In the genomic region with DNA sequence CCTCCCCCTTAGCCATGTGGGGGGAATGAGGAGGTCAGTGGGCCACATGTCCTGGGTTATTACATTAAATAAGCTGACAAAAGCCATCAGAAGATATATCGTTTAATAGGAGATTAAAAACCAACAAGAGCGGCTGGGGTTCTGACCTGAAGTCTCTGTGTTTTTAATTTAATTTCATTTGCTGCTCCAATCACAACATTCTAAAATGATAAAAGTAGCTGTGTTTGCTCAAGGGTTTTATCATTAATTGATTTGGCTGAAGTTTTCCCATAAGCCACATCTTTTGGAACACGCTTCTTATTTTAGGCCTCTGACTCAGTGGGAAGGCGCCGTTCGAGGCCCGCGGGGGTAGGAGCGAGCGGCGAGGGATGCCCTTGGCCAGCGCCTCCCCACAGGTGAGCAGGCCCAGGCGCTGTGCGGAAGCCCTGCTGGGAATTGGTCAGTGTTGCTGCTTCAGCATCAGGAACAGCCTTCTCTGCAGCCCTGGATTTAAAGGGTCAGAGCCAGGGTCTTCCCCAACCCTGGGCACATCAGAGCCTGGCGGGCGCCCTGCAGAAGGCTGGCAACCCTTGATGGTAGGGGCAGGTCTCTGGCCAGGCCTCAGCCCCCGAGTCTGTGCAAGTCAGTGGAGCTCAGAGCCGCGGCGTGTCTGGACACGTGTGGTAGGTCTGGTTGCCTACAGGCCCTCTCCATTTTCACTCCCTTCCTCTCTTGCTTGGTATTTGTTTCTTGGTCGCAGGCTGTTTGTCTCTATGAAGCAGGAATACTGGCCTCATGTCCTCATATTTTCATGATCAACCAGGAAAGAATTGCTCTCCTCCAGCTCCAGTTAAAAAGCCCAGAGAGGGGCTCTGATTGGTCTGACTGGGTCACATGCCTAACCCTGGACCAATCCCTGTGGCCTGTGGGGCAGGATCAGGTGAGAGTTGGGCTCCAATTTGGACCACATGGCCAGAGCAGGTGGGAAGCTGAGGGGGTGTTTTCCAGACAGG, we compare ENCODE assay signal across 20 cellular contexts. TPM values are rescaled to one million over a fixed set of nuclear protein-coding genes. Genes with fewer than 3 reads are reported as not detected.
DNase-seq lines count a peak whose midpoint lies in the region; ATAC-seq, FAIRE-seq and TF ChIP-seq lines count a peak whose summit lies in the region.
"Had no signal": no experiment of that assay in that cellular context is flagged by ENCODE, and none has a peak within 500 bp of the region (broad histone marks: within the 10 kb centered on the region; RNA-seq: fewer than 3 reads in every experiment).

No MANE protein-coding gene starts in this region.

- H3K9me2 ChIP-seq in SK-N-SH = no peaks in the 10 kb centered on the region

- no peaks in the 10 kb centered on the region for H3K36me3 Mint-ChIP-seq in chondrocyte (ENCODE audit: low read depth)
- H3K36me3 Mint-ChIP-seq: CD4-positive, CD25-positive, alpha-beta regulatory T cell had no signal

- no peak overlapping the region for H3K27ac Mint-ChIP-seq in chondrocyte (ENCODE audit: unreplicated experiment)
- H3K27ac Mint-ChIP-seq: CD4-positive, CD25-positive, alpha-beta regulatory T cell had no signal

- CTCF ChIA-PET in HepG2 (lab: Yijun Ruan, JAX; ENCODE audit: low intra/inter-chr PET ratio, low total read pairs) (no interaction called here), SK-N-SH (lab: Yijun Ruan, JAX) (interaction anchor here (1.0 to 1.8 kb wide), 4 partner anchors 15 to 329 kb away, joined by 3 to 6 read pairs (median 4); no protein-coding TSS in a partner anchor)

- H3K27me3 ChIP-seq in HepG2 (ENCODE audit: control insufficient read depth in 1 of 2, insufficient read depth in 2 of 2, low read length in 2 of 2) = peaks cover 2 to 28% of the 10 kb centered on the region in 2 experiments; a peak in 3 of 5 replicates
- no peaks in the 10 kb centered on the region for H3K27me3 ChIP-seq in right lobe of liver
- H3K27me3 ChIP-seq in SK-N-SH (ENCODE audit: insufficient read depth) = no peaks in the 10 kb centered on the region; the same call in 1 of the 2 replicates

- no peak overlapping the region for H3K9ac ChIP-seq in HepG2 (ENCODE audit: insufficient read depth, low read depth, low read length)
- H3K9ac ChIP-seq in SK-N-SH = no peak overlapping the region

- TF ChIP-seq RAD21 in HepG2 (CRISPR knock-in tag; IDR thresholded peaks at IDR 0.05) (no peak), SK-N-SH (IDR thresholded peaks at IDR 0.05; ENCODE audit: low read length) (no peak)

- H3K4me1 Mint-ChIP-seq in chondrocyte (ENCODE audit: low read depth) = peaks cover 21% of the 10 kb centered on the region

- no peak for ATAC-seq in HepG2
- ATAC-seq in right lobe of liver = no peak
- ATAC-seq in HG02885 (IDR thresholded peaks at IDR 0.05; ENCODE audit: poor library complexity, unreplicated experiment) = no peak
- ATAC-seq: GM12878 had no signal

- H3K27ac ChIP-seq in HepG2 (ENCODE audit: extremely low read length, insufficient read depth, low read length) (no peak overlapping the region), right lobe of liver (no peak overlapping the region), SK-N-SH (ENCODE audit: low read depth in 2 of 2, low read length in 1 of 2) (peak overlapping the region in 1 of 2 experiments; percentile 64; a peak in 2 of 4 replicates), epithelial cell of prostate (peak overlapping the region; percentile 70)

- no peaks in the 10 kb centered on the region for H3K79me2 ChIP-seq in HepG2 (ENCODE audit: insufficient read depth, low read length)
- H3K79me2 ChIP-seq in SK-N-SH (ENCODE audit: insufficient read depth) = no peaks in the 10 kb centered on the region

- FAIRE-seq in HepG2 (lab: Jason Lieb, UNC) = no peak
- FAIRE-seq: A204.1, GM12878, GM18507 had no signal

- intact Hi-C loops in HepG2 (cut with micrococcal nuclease; ENCODE audit: unreplicated experiment) (no loop called here), right lobe of liver (cut with DNase I) (no loop called here)

- peaks cover 11% of the 10 kb centered on the region for H3K27me3 Mint-ChIP-seq in chondrocyte (ENCODE audit: low read depth)

- H3K36me3 ChIP-seq in HepG2 (replicated peaks in 1 of 2; ENCODE audit: control insufficient read depth in 1 of 2, insufficient read depth in 2 of 2, low read length in 2 of 2) (no peaks in the 10 kb centered on the region), right lobe of liver (no peaks in the 10 kb centered on the region), SK-N-SH (replicated peaks in 1 of 2; ENCODE audit: control insufficient read depth in 1 of 2, insufficient read depth in 2 of 2, low read length in 1 of 2) (no peaks in the 10 kb centered on the region)

- TF ChIP-seq POLR2A in HepG2 (IDR thresholded peaks at IDR 0.05; ENCODE audit: insufficient read depth in 1 of 2, low read depth in 2 of 2, low read length in 2 of 2) (no peak), right lobe of liver (IDR thresholded peaks at IDR 0.05) (no peak)

- no peaks in the 10 kb centered on the region for H4K20me1 ChIP-seq in HepG2 (ENCODE audit: insufficient read depth, low read length)
- H4K20me1 ChIP-seq in SK-N-SH (ENCODE audit: insufficient read depth) = no peaks in the 10 kb centered on the region

- no peak overlapping the region for H2AFZ ChIP-seq in HepG2 (ENCODE audit: low read length)
- no peak overlapping the region for H2AFZ ChIP-seq in SK-N-SH (ENCODE audit: low read depth)

- TF ChIP-seq EP300 in HepG2 (IDR thresholded peaks at IDR 0.05; ENCODE audit: low read depth in 2 of 2, low read length in 2 of 2) (no peak), HepG2 (CRISPR knock-in tag; IDR thresholded peaks at IDR 0.05; ENCODE audit: borderline replicate concordance) (no peak), SK-N-SH (IDR thresholded peaks at IDR 0.05; ENCODE audit: borderline replicate concordance in 1 of 2, low read depth in 1 of 2, low read length in 1 of 2) (no peak)

- no peak overlapping the region for H3K4me2 ChIP-seq in HepG2 (ENCODE audit: low read depth, low read length)
- no peak overlapping the region for H3K4me2 ChIP-seq in SK-N-SH

- BruUV-seq in HepG2 (replicated peaks; lab: Mats Ljungman, UMichigan) = no TSS peak

- H3K9me3 ChIP-seq in HepG2 (ENCODE audit: low read length) (peaks cover 6% of the 10 kb centered on the region; the same call in 1 of the 2 replicates), right lobe of liver (no peaks in the 10 kb centered on the region), SK-N-SH (no peaks in the 10 kb centered on the region)

- DNase-seq in HepG2 (ENCODE audit: low spot score) (no peak), right lobe of liver (no peak), SK-N-SH (peak; percentile 68), epithelial cell of prostate (ENCODE audit: low read depth, low spot score) (no peak), chondrocyte (ENCODE audit: low spot score) (no peak)
- DNase-seq in activated CD4-positive, CD25-positive, alpha-beta regulatory T cell treated with anti-CD3 and anti-CD28 coated beads, Interleukin-2, amount 50 U/mL, for 72 hours = no peak
- no peak for DNase-seq in activated CD4-positive, alpha-beta T cell treated with anti-CD3 and anti-CD28 coated beads for 48 hours
- DNase-seq: AML-193; CD4-positive, CD25-positive, alpha-beta regulatory T cell; Kasumi-1; NCI-H1417; NCI-H2029; NCI-H524; NK-92 treated with Interleukin-12 subunit alpha and Interleukin-12 subunit beta, amount 100 ng/mL, for 24 hours; OCI-M1 had no signal

- H3K4me3 ChIP-seq in HepG2 (replicated peaks in 1 of 3; ENCODE audit: insufficient read depth in 1 of 3, low read depth in 2 of 3, low read length in 3 of 3) (no peak overlapping the region), right lobe of liver (no peak overlapping the region), SK-N-SH (ENCODE audit: low read depth in 2 of 2, low read length in 1 of 2) (no peak overlapping the region)
- H3K4me3 ChIP-seq: GM12878 had no signal

- in situ Hi-C loops in HepG2 (cut with HindIII; ENCODE audit: extremely low pct_ligation_motif_present, low pct_unique_long_range_greater_than_20kb) = no loop called here

- POLR2A ChIA-PET in HepG2 (lab: Yijun Ruan, JAX) (no interaction called here), SK-N-SH (lab: Yijun Ruan, JAX) (no interaction called here)

- no peak overlapping the region for H3K4me3 Mint-ChIP-seq in chondrocyte (ENCODE audit: unreplicated experiment)
- H3K4me3 Mint-ChIP-seq: CD4-positive, CD25-positive, alpha-beta regulatory T cell had no signal

- no peak for TF ChIP-seq CTCF in HepG2 (CRISPR knock-in tag; IDR thresholded peaks at IDR 0.05)
- TF ChIP-seq CTCF in right lobe of liver (IDR thresholded peaks at IDR 0.05) = no peak
- TF ChIP-seq CTCF in SK-N-SH (IDR thresholded peaks at IDR 0.05) = no peak
- no peak for TF ChIP-seq CTCF in chondrocyte (IDR thresholded peaks at IDR 0.05)

- H3F3A ChIP-seq in SK-N-SH (replicated peaks; ENCODE audit: insufficient read depth) = peaks cover 3% of the 10 kb centered on the region

- H3K9me3 Mint-ChIP-seq in chondrocyte (ENCODE audit: low read depth) = peaks cover 5% of the 10 kb centered on the region

- H3K4me1 ChIP-seq in HepG2 (ENCODE audit: insufficient read depth, low read length) (peaks cover 22% of the 10 kb centered on the region), right lobe of liver (peaks cover 0 to 1% (median 0%) of the 10 kb centered on the region in 4 donors), SK-N-SH (ENCODE audit: control insufficient read depth in 1 of 2, insufficient read depth in 2 of 2, low read depth in 1 of 2, low read length in 1 of 2) (peaks cover 10 to 23% of the 10 kb centered on the region in 2 experiments; a peak in 3 of 4 replicates)

- WGBS in HepG2 (ENCODE audit: low lambda C conversion rate) = 65% methylated on average over 16 of the region's 22 CpGs
- WGBS in right lobe of liver (ENCODE audit: insufficient coverage, low coverage, low lambda C conversion rate, missing lambda C conversion rate) = 93% methylated on average over 13 of the region's 22 CpGs
- WGBS in SK-N-SH (ENCODE audit: low lambda C conversion rate) = 81% methylated on average over 17 of the region's 22 CpGs

RNA-seq across cellular contexts. Expression of a gene that starts 30.9 kb away (rescaled TPM):
- total RNA-seq in HepG2 (2016; rRNA removed; fragmentation: Illumina TruSeq; extraction: Trizol) = not detected in 2 replicates
- not detected in 2 replicates for total RNA-seq in HepG2 (2016; cell fraction: cytosol; rRNA removed; fragmentation: Illumina TruSeq; extraction: Trizol; ENCODE audit: low read depth)
- not detected in 2 replicates for total RNA-seq in HepG2 (2016; cell fraction: insoluble cytoplasmic fraction; rRNA removed; fragmentation: Illumina TruSeq; extraction: Trizol)
- not detected in 2 replicates for total RNA-seq in HepG2 (2016; cell fraction: membrane; rRNA removed; fragmentation: Illumina TruSeq; extraction: Trizol)
- total RNA-seq in HepG2 (2016; cell fraction: nucleus; rRNA removed; fragmentation: Illumina TruSeq; extraction: Trizol) = not detected in 2 replicates
- not detected in 2 replicates for polyA plus RNA-seq in HepG2 (2011; rRNA removed)
- not detected in 2 replicates for polyA plus RNA-seq in HepG2 (2011; cell fraction: cytosol; rRNA removed)
- not detected in 2 replicates for polyA plus RNA-seq in HepG2 (2011; cell fraction: nucleus; rRNA removed)
- polyA plus RNA-seq in HepG2 (2012) = not detected in 2 replicates
- not detected in 2 replicates for polyA plus RNA-seq in HepG2 (2016; cell fraction: cytosol; fragmentation: Illumina TruSeq; extraction: Trizol; ENCODE audit: low read depth)
- polyA plus RNA-seq in HepG2 (2016; cell fraction: insoluble cytoplasmic fraction; fragmentation: Illumina TruSeq; extraction: Trizol; ENCODE audit: low read depth) = not detected in 2 replicates
- not detected in 2 replicates for polyA plus RNA-seq in HepG2 (2016; cell fraction: membrane; fragmentation: Illumina TruSeq; extraction: Trizol; ENCODE audit: low read depth)
- not detected in 2 replicates for polyA plus RNA-seq in HepG2 (2016; cell fraction: nucleus; fragmentation: Illumina TruSeq; extraction: Trizol; ENCODE audit: insufficient read depth, low read depth)
- not detected in 2 replicates for polyA minus RNA-seq in HepG2 (2011; rRNA and poly(A)+ RNA removed; ENCODE audit: low replicate concordance)
- polyA minus RNA-seq in HepG2 (2011; cell fraction: cytosol; rRNA and poly(A)+ RNA removed) = not detected in 2 replicates
- polyA minus RNA-seq in HepG2 (2011; cell fraction: nucleus; rRNA and poly(A)+ RNA removed) = not detected in 2 replicates
- total RNA-seq in right lobe of liver = not detected
- not detected in 2 replicates for polyA plus RNA-seq in SK-N-SH (2012; rRNA removed)
- polyA plus RNA-seq in SK-N-SH (2012; cell fraction: cytosol; rRNA removed) = not detected in 2 replicates
- polyA plus RNA-seq in SK-N-SH (2012; cell fraction: nucleus; rRNA removed) = not detected in 2 replicates
- not detected in 3 replicates for total RNA-seq in chondrocyte
- total RNA-seq: CD4-positive, CD25-positive, alpha-beta regulatory T cell; G401; GM12878 had no signal
- polyA plus RNA-seq: CD4-positive, CD25-positive, alpha-beta regulatory T cell; GM12878 had no signal

RNA-seq across cellular contexts. Expression of a gene that starts 45.8 kb away (rescaled TPM):
- total RNA-seq in HepG2 (2016; rRNA removed; fragmentation: Illumina TruSeq; extraction: Trizol) (17.9 and 45.2 TPM in 2 replicates), right lobe of liver (10 to 100 TPM; 17.8 to 28.0 (median 21.8) TPM), chondrocyte (57.3 to 61.6 TPM (median 60.1 TPM) in 3 replicates)
- 14.2 and 15.8 TPM in 2 replicates for total RNA-seq in HepG2 (2016; cell fraction: cytosol; rRNA removed; fragmentation: Illumina TruSeq; extraction: Trizol; ENCODE audit: low read depth)
- 16.3 and 48.1 TPM in 2 replicates for total RNA-seq in HepG2 (2016; cell fraction: insoluble cytoplasmic fraction; rRNA removed; fragmentation: Illumina TruSeq; extraction: Trizol)
- total RNA-seq in HepG2 (2016; cell fraction: membrane; rRNA removed; fragmentation: Illumina TruSeq; extraction: Trizol) = 19.9 and 22.2 TPM in 2 replicates
- total RNA-seq in HepG2 (2016; cell fraction: nucleus; rRNA removed; fragmentation: Illumina TruSeq; extraction: Trizol) = 44.0 and 55.5 TPM in 2 replicates
- polyA plus RNA-seq in HepG2 (2011; rRNA removed) (62.9 and 76.2 TPM in 2 replicates), SK-N-SH (2012; rRNA removed) (56.5 and 59.5 TPM in 2 replicates)
- 45.0 and 49.7 TPM in 2 replicates for polyA plus RNA-seq in HepG2 (2011; cell fraction: cytosol; rRNA removed)
- 115 and 140 TPM in 2 replicates for polyA plus RNA-seq in HepG2 (2011; cell fraction: nucleus; rRNA removed)
- polyA plus RNA-seq in HepG2 (2012) = 46.9 and 65.3 TPM in 2 replicates
- 6.6 and 7.4 TPM in 2 replicates for polyA plus RNA-seq in HepG2 (2016; cell fraction: cytosol; fragmentation: Illumina TruSeq; extraction: Trizol; ENCODE audit: low read depth)
- polyA plus RNA-seq in HepG2 (2016; cell fraction: insoluble cytoplasmic fraction; fragmentation: Illumina TruSeq; extraction: Trizol; ENCODE audit: low read depth) = 14.0 and 18.6 TPM in 2 replicates
- polyA plus RNA-seq in HepG2 (2016; cell fraction: membrane; fragmentation: Illumina TruSeq; extraction: Trizol; ENCODE audit: low read depth) = 12.6 and 12.8 TPM in 2 replicates
- polyA plus RNA-seq in HepG2 (2016; cell fraction: nucleus; fragmentation: Illumina TruSeq; extraction: Trizol; ENCODE audit: insufficient read depth, low read depth) = 87.5 and 97.1 TPM in 2 replicates
- 43.4 and 90.0 TPM in 2 replicates for polyA minus RNA-seq in HepG2 (2011; rRNA and poly(A)+ RNA removed; ENCODE audit: low replicate concordance)
- 30.7 and 35.8 TPM in 2 replicates for polyA minus RNA-seq in HepG2 (2011; cell fraction: cytosol; rRNA and poly(A)+ RNA removed)
- polyA minus RNA-seq in HepG2 (2011; cell fraction: nucleus; rRNA and poly(A)+ RNA removed) = 80.9 and 103 TPM in 2 replicates
- polyA plus RNA-seq in SK-N-SH (2012; cell fraction: cytosol; rRNA removed) = 32.2 and 37.6 TPM in 2 replicates
- polyA plus RNA-seq in SK-N-SH (2012; cell fraction: nucleus; rRNA removed) = 136 and 141 TPM in 2 replicates
